1 cellular context compared by ENCODE assay signal in genomic region chr1:223135176-223135575, GRCh38.
TF ChIP-seq lines count a peak whose summit lies in the region.

No MANE protein-coding gene starts in this region.

TF ChIP-seq in GM23338, 12 proteins besides CTCF, POLR2A, EP300 and RAD21 (continued from another document):
- TF ChIP-seq ZNF462 (CRISPR knock-in tag; IDR thresholded peaks at IDR 0.05) (no peak), ZNF331 (CRISPR knock-in tag; IDR thresholded peaks at IDR 0.05; ENCODE audit: low read depth) (no peak), ZNF114 (CRISPR knock-in tag; IDR thresholded peaks at IDR 0.05) (no peak), EZH2 (IDR thresholded peaks at IDR 0.05; ENCODE audit: low read depth, unreplicated experiment) (no peak), CREB1 (CRISPR knock-in tag; IDR thresholded peaks at IDR 0.05; ENCODE audit: low read depth) (no peak), POLR2AphosphoS5 (IDR thresholded peaks at IDR 0.05; ENCODE audit: low read depth) (no peak), STAT1 (IDR thresholded peaks at IDR 0.05; ENCODE audit: unreplicated experiment) (no peak), JUNB (IDR thresholded peaks at IDR 0.05; ENCODE audit: unreplicated experiment) (no peak)
- TF ChIP-seq, protein P1, sequence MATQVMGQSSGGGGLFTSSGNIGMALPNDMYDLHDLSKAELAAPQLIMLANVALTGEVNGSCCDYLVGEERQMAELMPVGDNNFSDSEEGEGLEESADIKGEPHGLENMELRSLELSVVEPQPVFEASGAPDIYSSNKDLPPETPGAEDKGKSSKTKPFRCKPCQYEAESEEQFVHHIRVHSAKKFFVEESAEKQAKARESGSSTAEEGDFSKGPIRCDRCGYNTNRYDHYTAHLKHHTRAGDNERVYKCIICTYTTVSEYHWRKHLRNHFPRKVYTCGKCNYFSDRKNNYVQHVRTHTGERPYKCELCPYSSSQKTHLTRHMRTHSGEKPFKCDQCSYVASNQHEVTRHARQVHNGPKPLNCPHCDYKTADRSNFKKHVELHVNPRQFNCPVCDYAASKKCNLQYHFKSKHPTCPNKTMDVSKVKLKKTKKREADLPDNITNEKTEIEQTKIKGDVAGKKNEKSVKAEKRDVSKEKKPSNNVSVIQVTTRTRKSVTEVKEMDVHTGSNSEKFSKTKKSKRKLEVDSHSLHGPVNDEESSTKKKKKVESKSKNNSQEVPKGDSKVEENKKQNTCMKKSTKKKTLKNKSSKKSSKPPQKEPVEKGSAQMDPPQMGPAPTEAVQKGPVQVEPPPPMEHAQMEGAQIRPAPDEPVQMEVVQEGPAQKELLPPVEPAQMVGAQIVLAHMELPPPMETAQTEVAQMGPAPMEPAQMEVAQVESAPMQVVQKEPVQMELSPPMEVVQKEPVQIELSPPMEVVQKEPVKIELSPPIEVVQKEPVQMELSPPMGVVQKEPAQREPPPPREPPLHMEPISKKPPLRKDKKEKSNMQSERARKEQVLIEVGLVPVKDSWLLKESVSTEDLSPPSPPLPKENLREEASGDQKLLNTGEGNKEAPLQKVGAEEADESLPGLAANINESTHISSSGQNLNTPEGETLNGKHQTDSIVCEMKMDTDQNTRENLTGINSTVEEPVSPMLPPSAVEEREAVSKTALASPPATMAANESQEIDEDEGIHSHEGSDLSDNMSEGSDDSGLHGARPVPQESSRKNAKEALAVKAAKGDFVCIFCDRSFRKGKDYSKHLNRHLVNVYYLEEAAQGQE (IDR thresholded peaks at IDR 0.05; ENCODE audit: unreplicated experiment), result no peak
TF ChIP-seq in GM23338: peak in this region for 0.
